In the genomic region with DNA sequence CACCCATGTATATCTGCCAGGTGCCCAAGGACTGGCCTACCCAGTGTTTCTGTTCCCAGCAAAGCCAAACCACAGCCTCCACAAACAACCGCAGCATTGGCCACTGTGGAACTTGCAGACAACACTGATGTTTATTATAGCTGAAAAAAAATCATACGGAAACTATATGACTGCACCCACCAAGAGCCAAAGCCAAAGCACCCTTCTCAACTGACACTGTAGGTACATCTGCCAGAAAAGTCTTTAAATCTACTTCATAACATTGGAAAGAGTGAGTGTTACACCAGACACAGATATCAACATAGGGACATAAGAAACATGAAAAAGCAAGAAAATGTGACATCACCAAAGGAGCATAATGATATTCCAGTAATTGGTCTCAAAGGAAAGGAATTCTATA, we compare ENCODE assay signal across 24 cellular contexts.
"Had no signal": no experiment of that assay in that cellular context is flagged by ENCODE, and none has a peak within 500 bp of the region (broad histone marks: within the 10 kb centered on the region; RNA-seq: fewer than 3 reads in every experiment).

No MANE protein-coding gene starts in this region.

- H3K4me2 ChIP-seq: neural progenitor cell had no signal

- H3K4me3 ChIP-seq: dorsolateral prefrontal cortex, lower lobe of right lung, mucosa of descending colon, neural progenitor cell, psoas muscle, skin epidermis, spleen, thoracic aorta, tibial nerve, upper lobe of left lung had no signal

- H3K27ac ChIP-seq: dorsolateral prefrontal cortex, lower lobe of right lung, neural progenitor cell, psoas muscle, skin epidermis, spleen, thoracic aorta, tibial nerve, upper lobe of left lung had no signal

- ATAC-seq: left ventricle myocardium superior; lower lobe of right lung; mucosa of descending colon; naive thymus-derived CD4-positive, alpha-beta T cell; psoas muscle; right cardiac atrium had no signal

- H3K4me1 ChIP-seq: lower lobe of right lung, neural progenitor cell, psoas muscle, spleen, tibial nerve, upper lobe of left lung had no signal

- H3K4me1 Mint-ChIP-seq: immature natural killer cell; mesothelial cell of epicardium; naive thymus-derived CD4-positive, alpha-beta T cell; nephron; neural progenitor cell had no signal

- H2AFZ ChIP-seq: neural progenitor cell had no signal

- H3K27me3 ChIP-seq: neural progenitor cell, spleen, tibial nerve, upper lobe of left lung had no signal

- H3K36me3 Mint-ChIP-seq: naive thymus-derived CD4-positive, alpha-beta T cell had no signal

- H3K27ac Mint-ChIP-seq: immature natural killer cell; mesothelial cell of epicardium; naive thymus-derived CD4-positive, alpha-beta T cell; nephron; neural progenitor cell had no signal

- H3K36me3 ChIP-seq: lower lobe of right lung, spleen, thoracic aorta, tibial nerve, upper lobe of left lung had no signal

- H3K4me3 Mint-ChIP-seq: immature natural killer cell; mesothelial cell of epicardium; naive thymus-derived CD4-positive, alpha-beta T cell; nephron; neural progenitor cell had no signal

- H3K9ac ChIP-seq: neural progenitor cell had no signal

- DNase-seq: dorsolateral prefrontal cortex; effector CD4-positive, alpha-beta T cell; hypothalamus; immature natural killer cell; islet precursor cell; kidney glomerular epithelial cell; left ventricle myocardium superior; lower lobe of right lung; mesenchymal stem cell; mucosa of descending colon; naive thymus-derived CD4-positive, alpha-beta T cell; nucleus accumbens; spleen; stimulated activated CD4-positive, alpha-beta T cell treated with anti-CD3 and anti-CD28 coated beads, Interleukin-4, amount 100 ng/mL, for 4 hours; stimulated activated naive CD4-positive, alpha-beta T cell; upper lobe of left lung had no signal
